Comparison of ENCODE assay signal across 21 cellular contexts in genomic region chr4:38951598-38951997, GRCh38.
DNase-seq lines count a peak whose midpoint lies in the region; ATAC-seq and TF ChIP-seq lines count a peak whose summit lies in the region.
"Had no signal": no experiment of that assay in that cellular context is flagged by ENCODE, and none has a peak within 500 bp of the region (broad histone marks: within the 10 kb centered on the region; RNA-seq: fewer than 3 reads in every experiment).

No MANE protein-coding gene starts in this region.

- H3K27ac Mint-ChIP-seq in activated T-cell treated with anti-CD3 and anti-CD28 coated beads, Interleukin-2, amount 50 U/mL, for 72 hours: peak overlapping the region; percentile 17
- H3K27ac Mint-ChIP-seq in activated T-helper 1 cell treated with anti-CD3 and anti-CD28 coated beads, Interleukin-12 subunit alpha, Interleukin-12 subunit beta, Interleukin-2, Interleukin-4 antibody, amounts not matched to agents 30 ng/mL and 10 ng/mL and 1 ng/mL, durations not matched to agents 14 hours and 24 hours and 36 hours: peak overlapping the region; percentile 82
- peak overlapping the region in 2 of 3 experiments; percentile 5 to 9 for H3K27ac Mint-ChIP-seq in nephron
- H3K27ac Mint-ChIP-seq: CD14-positive monocyte, H9 had no signal

- peak; percentile 17 to 52 for ATAC-seq in activated T-cell treated with anti-CD3 and anti-CD28 coated beads, Interleukin-2, amount 50 U/mL, for 72 hours (replicated peaks in 1 of 2)
- ATAC-seq in HG03025 (IDR thresholded peaks at IDR 0.05; ENCODE audit: low FRiP score, unreplicated experiment) (no peak), GM21576 (IDR thresholded peaks at IDR 0.05; ENCODE audit: unreplicated experiment) (no peak), HG03139 (IDR thresholded peaks at IDR 0.05; ENCODE audit: unreplicated experiment) (no peak)
- ATAC-seq: SK-N-SH treated with all-trans-retinoic acid at 6 μM for 48 hours had no signal

- H3K36me3 Mint-ChIP-seq in activated T-cell treated with anti-CD3 and anti-CD28 coated beads, Interleukin-2, amount 50 U/mL, for 72 hours (ENCODE audit: insufficient read depth in 2 of 2): peaks cover 4 to 7% of the 10 kb centered on the region in 2 donors
- H3K36me3 Mint-ChIP-seq in activated T-helper 1 cell treated with anti-CD3 and anti-CD28 coated beads, Interleukin-12 subunit alpha, Interleukin-12 subunit beta, Interleukin-2, Interleukin-4 antibody, amounts not matched to agents 30 ng/mL and 10 ng/mL and 1 ng/mL, durations not matched to agents 14 hours and 24 hours and 36 hours (ENCODE audit: low read depth): peaks cover 11% of the 10 kb centered on the region
- no peaks in the 10 kb centered on the region for H3K36me3 Mint-ChIP-seq in nephron (ENCODE audit: low read depth)
- H3K36me3 Mint-ChIP-seq: CD14-positive monocyte had no signal

- TF ChIP-seq CTCF in nephron (IDR thresholded peaks at IDR 0.05; ENCODE audit: unreplicated experiment in 3 of 3): no peak

- DNase-seq in activated T-cell treated with anti-CD3 and anti-CD28 coated beads, Interleukin-2, amount 50 U/mL, for 72 hours: no peak
- DNase-seq in activated T-cell treated with anti-CD3 and anti-CD28 coated beads, Interleukin-2, amount 50 U/mL, for 48 hours: no peak
- DNase-seq in activated T-helper 1 cell treated with anti-CD3 and anti-CD28 coated beads, Interleukin-12 subunit alpha, Interleukin-12 subunit beta, Interleukin-2, Interleukin-4 antibody, amounts not matched to agents 30 ng/mL and 10 ng/mL and 1 ng/mL, durations not matched to agents 14 hours and 24 hours and 36 hours (ENCODE audit: low spot score): no peak
- DNase-seq: DMS53; GF-D8; H9; Karpas-422; MV-4-11; NCI-H1694; NCI-H2081; NCI-H2171; NCI-H345; NCI-H774; NK-92 treated with Interleukin-12 subunit alpha and Interleukin-12 subunit beta, amount 100 ng/mL, for 24 hours; Peyer's patch had no signal

- H3K4me1 Mint-ChIP-seq in activated T-cell treated with anti-CD3 and anti-CD28 coated beads, Interleukin-2, amount 50 U/mL, for 72 hours (ENCODE audit: low read depth): peaks cover 63% of the 10 kb centered on the region
- peaks cover 76% of the 10 kb centered on the region for H3K4me1 Mint-ChIP-seq in activated T-helper 1 cell treated with anti-CD3 and anti-CD28 coated beads, Interleukin-12 subunit alpha, Interleukin-12 subunit beta, Interleukin-2, Interleukin-4 antibody, amounts not matched to agents 30 ng/mL and 10 ng/mL and 1 ng/mL, durations not matched to agents 14 hours and 24 hours and 36 hours (ENCODE audit: low read depth)
- peaks cover 41% of the 10 kb centered on the region for H3K4me1 Mint-ChIP-seq in nephron
- H3K4me1 Mint-ChIP-seq: CD14-positive monocyte had no signal

- H3K4me3 Mint-ChIP-seq in activated T-cell treated with anti-CD3 and anti-CD28 coated beads, Interleukin-2, amount 50 U/mL, for 72 hours: peak overlapping the region in 1 of 2 donors; percentile 28
- H3K4me3 Mint-ChIP-seq in activated T-helper 1 cell treated with anti-CD3 and anti-CD28 coated beads, Interleukin-12 subunit alpha, Interleukin-12 subunit beta, Interleukin-2, Interleukin-4 antibody, amounts not matched to agents 30 ng/mL and 10 ng/mL and 1 ng/mL, durations not matched to agents 14 hours and 24 hours and 36 hours: no peak overlapping the region
- H3K4me3 Mint-ChIP-seq in nephron: no peak overlapping the region
- H3K4me3 Mint-ChIP-seq: CD14-positive monocyte, H9 had no signal

- no peaks in the 10 kb centered on the region for H3K27me3 Mint-ChIP-seq in activated T-cell treated with anti-CD3 and anti-CD28 coated beads, Interleukin-2, amount 50 U/mL, for 72 hours (ENCODE audit: low read depth)
- no peaks in the 10 kb centered on the region for H3K27me3 Mint-ChIP-seq in activated T-helper 1 cell treated with anti-CD3 and anti-CD28 coated beads, Interleukin-12 subunit alpha, Interleukin-12 subunit beta, Interleukin-2, Interleukin-4 antibody, amounts not matched to agents 30 ng/mL and 10 ng/mL and 1 ng/mL, durations not matched to agents 14 hours and 24 hours and 36 hours (ENCODE audit: insufficient read depth)
- no peaks in the 10 kb centered on the region for H3K27me3 Mint-ChIP-seq in nephron (ENCODE audit: low read depth)

- intact Hi-C loops in activated T-helper 1 cell treated with anti-CD3 and anti-CD28 coated beads, Interleukin-12 subunit alpha, Interleukin-12 subunit beta, Interleukin-2, Interleukin-4 antibody, amounts not matched to agents 30 ng/mL and 10 ng/mL and 1 ng/mL, durations not matched to agents 14 hours and 24 hours and 36 hours (cut with micrococcal nuclease): no loop called here

- H3K9me3 Mint-ChIP-seq in activated T-cell treated with anti-CD3 and anti-CD28 coated beads, Interleukin-2, amount 50 U/mL, for 72 hours: peaks cover 0 to 6% of the 10 kb centered on the region in 2 donors
- peaks cover 8% of the 10 kb centered on the region for H3K9me3 Mint-ChIP-seq in activated T-helper 1 cell treated with anti-CD3 and anti-CD28 coated beads, Interleukin-12 subunit alpha, Interleukin-12 subunit beta, Interleukin-2, Interleukin-4 antibody, amounts not matched to agents 30 ng/mL and 10 ng/mL and 1 ng/mL, durations not matched to agents 14 hours and 24 hours and 36 hours
- H3K9me3 Mint-ChIP-seq in nephron: no peaks in the 10 kb centered on the region
- H3K9me3 Mint-ChIP-seq: H9 had no signal

Comparison
In these comparisons a context has a peak if more than half of its experiments do, and no peak if none do; other contexts are left out.
1. ATAC-seq: peak in activated T-cell treated with anti-CD3 and anti-CD28 coated beads, Interleukin-2, amount 50 U/mL, for 72 hours (2 of 2); none in HG03025 (single experiment), GM21576 (single experiment) and HG03139 (single experiment).
2. H3K27ac Mint-ChIP-seq: peak in every context shown above with its lines; median percentile 82 in activated T-helper 1 cell treated with anti-CD3 and anti-CD28 coated beads, Interleukin-12 subunit alpha, Interleukin-12 subunit beta, Interleukin-2, Interleukin-4 antibody, amounts not matched to agents 30 ng/mL and 10 ng/mL and 1 ng/mL, durations not matched to agents 14 hours and 24 hours and 36 hours; 17 in activated T-cell treated with anti-CD3 and anti-CD28 coated beads, Interleukin-2, amount 50 U/mL, for 72 hours; 7 in nephron.